1 cellular context compared by ENCODE assay signal in genomic region chr16:1331712-1332617, GRCh38.
TF ChIP-seq lines count a peak whose summit lies in the region.

No MANE protein-coding gene starts in this region.

TF ChIP-seq in HepG2, 621 proteins besides CTCF, POLR2A, EP300 and RAD21 (continues in another document):
- TF ChIP-seq ARID4A (CRISPR knock-in tag; IDR thresholded peaks at IDR 0.05; ENCODE audit: borderline replicate concordance) (peak; percentile 93), HDAC1 (CRISPR knock-in tag; IDR thresholded peaks at IDR 0.05) (peak; percentile 75), ZNF558 (CRISPR knock-in tag; IDR thresholded peaks at IDR 0.05; ENCODE audit: borderline replicate concordance) (no peak), ZNF414 (CRISPR knock-in tag; IDR thresholded peaks at IDR 0.05) (peak; percentile 73; the same call in 1 of the 2 replicates), IKZF4 (CRISPR knock-in tag; IDR thresholded peaks at IDR 0.05; ENCODE audit: borderline replicate concordance, low read depth, not compliant biosample characterization) (peak; percentile 20), ZNF263 (CRISPR knock-in tag; IDR thresholded peaks at IDR 0.05) (peak; percentile 94), ZNF280B (CRISPR knock-in tag; IDR thresholded peaks at IDR 0.05; ENCODE audit: borderline replicate concordance) (peak; percentile 51; the same call in 1 of the 2 replicates), POLR2AphosphoS5 (IDR thresholded peaks at IDR 0.05; ENCODE audit: low read depth, low read length) (peak; percentile 57; the same call in 1 of the 2 replicates), ZNF350 (CRISPR knock-in tag; IDR thresholded peaks at IDR 0.05; ENCODE audit: borderline replicate concordance, low read depth) (0 out of 2 replicates have a peak, but pooled peaks have one; percentile 35), MIXL1 (CRISPR knock-in tag; IDR thresholded peaks at IDR 0.05) (no peak), PAXIP1 (CRISPR knock-in tag; conservative IDR thresholded peaks at IDR 0.05) (peak; percentile 73), ZNF441 (CRISPR knock-in tag; IDR thresholded peaks at IDR 0.05; ENCODE audit: borderline replicate concordance) (peak; percentile 11; the same call in 1 of the 2 replicates), FOXK2 (IDR thresholded peaks at IDR 0.05) (peak; percentile 68), ZNF512 (CRISPR knock-in tag; IDR thresholded peaks at IDR 0.05) (no peak), MEF2D (CRISPR knock-in tag; IDR thresholded peaks at IDR 0.05) (peak; percentile 57; the same call in 1 of the 2 replicates), TERF1 (CRISPR knock-in tag; IDR thresholded peaks at IDR 0.05) (no peak), MTERF4 (CRISPR knock-in tag; IDR thresholded peaks at IDR 0.05) (peak; percentile 23; the same call in 1 of the 2 replicates), ZNF292 (CRISPR knock-in tag; IDR thresholded peaks at IDR 0.05; ENCODE audit: borderline replicate concordance, low read depth) (peak; percentile 90), HNF4G (IDR thresholded peaks at IDR 0.05; ENCODE audit: borderline replicate concordance, low read depth, low read length) (no peak), HNF4G (CRISPR knock-in tag; IDR thresholded peaks at IDR 0.05; ENCODE audit: borderline replicate concordance, low read depth) (0 out of 2 replicates have a peak, but pooled peaks have one; percentile 6), ZBTB7A (CRISPR knock-in tag; IDR thresholded peaks at IDR 0.05) (peak; percentile 18; the same call in 1 of the 2 replicates), THAP9 (CRISPR knock-in tag; IDR thresholded peaks at IDR 0.05; ENCODE audit: borderline replicate concordance) (peak; percentile 70; the same call in 1 of the 2 replicates), GABPB1 (CRISPR knock-in tag; IDR thresholded peaks at IDR 0.05) (peak; percentile 81), ZBTB7B (CRISPR knock-in tag; IDR thresholded peaks at IDR 0.05) (peak; percentile 59; the same call in 1 of the 2 replicates), GABPA (IDR thresholded peaks at IDR 0.05; ENCODE audit: low read depth, low read length) (peak; percentile 24; the same call in 1 of the 2 replicates), GABPA (CRISPR knock-in tag; IDR thresholded peaks at IDR 0.05; ENCODE audit: low read depth) (peak; percentile 83), PRDM15 (CRISPR knock-in tag; IDR thresholded peaks at IDR 0.05) (peak; percentile 93), FOXO1 (CRISPR knock-in tag; IDR thresholded peaks at IDR 0.05) (peak; percentile 97), KAT8 (CRISPR knock-in tag; IDR thresholded peaks at IDR 0.05) (peak; percentile 41), PHF20 (CRISPR knock-in tag; IDR thresholded peaks at IDR 0.05) (peak; percentile 41; the same call in 1 of the 2 replicates), PATZ1 (CRISPR knock-in tag; IDR thresholded peaks at IDR 0.05) (peak; percentile 94)
